20 cellular contexts compared by ENCODE assay signal in the genomic region with DNA sequence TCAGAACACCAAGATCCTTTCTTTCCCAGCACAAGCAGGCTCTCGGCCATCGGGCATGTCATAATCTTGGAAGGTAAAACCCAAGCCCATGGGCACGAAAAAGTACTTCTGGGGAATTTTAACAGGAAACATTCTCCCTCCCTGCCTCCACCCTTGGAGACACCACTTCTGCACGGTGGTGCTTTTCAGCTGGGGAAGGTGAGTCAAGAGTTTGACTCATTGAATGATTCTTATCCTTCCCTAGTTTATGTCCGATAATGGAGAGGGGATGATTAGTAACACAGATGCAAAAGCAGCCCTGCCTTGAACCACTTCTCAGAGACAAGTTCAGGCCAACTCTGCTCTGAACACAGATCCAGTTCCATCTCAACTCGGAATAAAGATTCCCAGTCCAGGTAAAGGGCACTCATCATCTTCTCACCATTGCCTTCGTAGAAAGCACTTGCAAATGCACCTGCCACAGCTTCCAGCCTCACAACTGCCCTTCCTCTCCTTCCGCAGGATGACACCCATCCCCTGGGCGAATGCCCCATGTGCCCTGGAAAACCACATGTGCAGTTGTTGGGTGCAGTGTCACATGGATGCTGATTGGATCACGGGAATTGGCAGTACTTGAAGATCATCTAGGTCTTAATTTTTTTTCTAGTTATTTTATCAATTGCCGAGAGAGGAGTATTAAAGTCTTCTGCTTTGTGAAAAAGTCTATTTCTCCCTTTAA.
DNase-seq lines count a peak whose midpoint lies in the region; ATAC-seq and TF ChIP-seq lines count a peak whose summit lies in the region.
"Had no signal": no experiment of that assay in that cellular context is flagged by ENCODE, and none has a peak within 500 bp of the region (broad histone marks: within the 10 kb centered on the region; RNA-seq: fewer than 3 reads in every experiment).

No MANE protein-coding gene starts in this region.

- no peak for ATAC-seq in HG03025 (IDR thresholded peaks at IDR 0.05; ENCODE audit: low FRiP score, unreplicated experiment)
- ATAC-seq: natural killer cell treated with Interleukin-12 subunit alpha and Interleukin-12 subunit beta and Interleukin-15 and Interleukin-18, amount 100 ng/mL, for 72 hours had no signal

- peaks cover 45 to 98% (median 90%) of the 10 kb centered on the region in 10 experiments for H3K4me1 ChIP-seq in BLaER1 treated with 17β-estradiol and CSF1 and Interleukin-3, amounts not matched to agents 10 nM and 100 nM
- no peaks in the 10 kb centered on the region for H3K4me1 ChIP-seq in hepatocyte (ENCODE audit: insufficient read depth)

- H3K9me3 ChIP-seq in BLaER1 treated with 17β-estradiol and CSF1 and Interleukin-3, amounts not matched to agents 10 nM and 100 nM (replicated peaks in 1 of 11): no peaks in the 10 kb centered on the region
- no peaks in the 10 kb centered on the region for H3K9me3 ChIP-seq in hepatocyte (ENCODE audit: low read depth)
- H3K9me3 ChIP-seq: esophagus squamous epithelium, tibial artery had no signal

- 0 out of 22 replicates have a peak overlapping the region, but pooled peaks of 1 of the 11 experiments have one; percentile 1 for H3K9ac ChIP-seq in BLaER1 treated with 17β-estradiol and CSF1 and Interleukin-3, amounts not matched to agents 10 nM and 100 nM

- H3K27me3 ChIP-seq in BLaER1 treated with 17β-estradiol and CSF1 and Interleukin-3, amounts not matched to agents 10 nM and 100 nM: peaks cover 0 to 10% (median 0%) of the 10 kb centered on the region in 11 experiments; a peak in 2 of 22 replicates
- H3K27me3 ChIP-seq in H7 (ENCODE audit: control insufficient read depth, insufficient read depth, low read length) (no peaks in the 10 kb centered on the region; the same call in 1 of the 2 replicates), hepatocyte (peaks cover 6% of the 10 kb centered on the region)
- H3K27me3 ChIP-seq: tibial artery had no signal

- no peak overlapping the region for H2AFZ ChIP-seq in hepatocyte
- H2AFZ ChIP-seq: PC-9 had no signal

- H3K36me3 ChIP-seq in BLaER1 treated with 17β-estradiol and CSF1 and Interleukin-3, amounts not matched to agents 10 nM and 100 nM: no peaks in the 10 kb centered on the region
- no peaks in the 10 kb centered on the region for H3K36me3 ChIP-seq in H7 (replicated peaks; ENCODE audit: control insufficient read depth, insufficient read depth, low read length)
- H3K36me3 ChIP-seq in hepatocyte (replicated peaks; ENCODE audit: insufficient read depth, low read depth): no peaks in the 10 kb centered on the region
- H3K36me3 ChIP-seq: esophagus squamous epithelium, tibial artery had no signal

- H3K79me2 ChIP-seq in hepatocyte: no peaks in the 10 kb centered on the region

- peak overlapping the region in 2 of 10 experiments; percentile 2 to 24; a peak in 2 of 20 replicates for H3K4me3 ChIP-seq in BLaER1 treated with 17β-estradiol and CSF1 and Interleukin-3, amounts not matched to agents 10 nM and 100 nM
- H3K4me3 ChIP-seq in H7 (ENCODE audit: insufficient read depth, low read depth, low read length) (no peak overlapping the region), hepatocyte (no peak overlapping the region)
- H3K4me3 ChIP-seq: esophagus squamous epithelium, PC-9, tibial artery had no signal

- peak; percentile 19 for DNase-seq in H7
- DNase-seq in amniotic epithelial cell (ENCODE audit: low read depth): peak; percentile 17
- DNase-seq in mesenteric fat pad (ENCODE audit: low spot score): peak; percentile 22
- no peak for DNase-seq in hepatocyte (ENCODE audit: low spot score)
- no peak for DNase-seq in dedifferentiated amniotic fluid mesenchymal stem cell (ENCODE audit: extremely low spot score)
- DNase-seq: activated B cell treated with CpG ODN at 0.5 μM for 24 hours; activated CD4-positive, alpha-beta memory T cell treated with anti-CD3 and anti-CD28 coated beads, Interleukin-2, amount 10 ng/mL, durations not matched to agents 7 days and 5 days; activated naive CD4-positive, alpha-beta T cell; effector CD4-positive, alpha-beta T cell; esophagus squamous epithelium; midbrain; NCI-H1694 treated with DMSO at 0.1 percent for 48 hours; PC-9; small intestine; stimulated activated CD4-positive, alpha-beta T cell treated with anti-CD3 and anti-CD28 coated beads, Interleukin-2, amount 100 ng/mL, for 48 hours; stimulated activated naive CD4-positive, alpha-beta T cell treated with Interleukin-2 at 50 U/mL for 16 hours had no signal

- TF ChIP-seq CTCF in hepatocyte (IDR thresholded peaks at IDR 0.05; ENCODE audit: poor library complexity): no peak

- no peaks in the 10 kb centered on the region for H3K9me2 ChIP-seq in hepatocyte (replicated peaks; ENCODE audit: insufficient read depth)

- 86% methylated on average over 11 of the region's 11 CpGs for WGBS in hepatocyte (ENCODE audit: low lambda C conversion rate, missing lambda C conversion rate)

- peak overlapping the region in 2 of 11 experiments; percentile 67 to 69; a peak in 3 of 22 replicates for H3K27ac ChIP-seq in BLaER1 treated with 17β-estradiol and CSF1 and Interleukin-3, amounts not matched to agents 10 nM and 100 nM
- H3K27ac ChIP-seq in hepatocyte: no peak overlapping the region
- H3K27ac ChIP-seq: esophagus squamous epithelium, PC-9, tibial artery had no signal

- no peaks in the 10 kb centered on the region; a peak in 1 of 22 replicates for H4K20me1 ChIP-seq in BLaER1 treated with 17β-estradiol and CSF1 and Interleukin-3, amounts not matched to agents 10 nM and 100 nM
- H4K20me1 ChIP-seq in hepatocyte (ENCODE audit: insufficient read depth, poor library complexity, severe bottlenecking): no peaks in the 10 kb centered on the region

- H3K4me2 ChIP-seq in BLaER1 treated with 17β-estradiol and CSF1 and Interleukin-3, amounts not matched to agents 10 nM and 100 nM: peak overlapping the region in 9 of 11 experiments; percentile 78 to 98 (median 92); a peak in 18 of 22 replicates
- no peak overlapping the region for H3K4me2 ChIP-seq in hepatocyte
- H3K4me2 ChIP-seq: PC-9 had no signal

Comparison
In these comparisons a context has a peak if more than half of its experiments do, and no peak if none do; other contexts are left out.
1. DNase-seq: peak in H7 (single experiment), amniotic epithelial cell (single experiment) and mesenteric fat pad (single experiment); none in hepatocyte (single experiment) and dedifferentiated amniotic fluid mesenchymal stem cell (single experiment).